24 cellular contexts compared by ENCODE assay signal in the genomic region with DNA sequence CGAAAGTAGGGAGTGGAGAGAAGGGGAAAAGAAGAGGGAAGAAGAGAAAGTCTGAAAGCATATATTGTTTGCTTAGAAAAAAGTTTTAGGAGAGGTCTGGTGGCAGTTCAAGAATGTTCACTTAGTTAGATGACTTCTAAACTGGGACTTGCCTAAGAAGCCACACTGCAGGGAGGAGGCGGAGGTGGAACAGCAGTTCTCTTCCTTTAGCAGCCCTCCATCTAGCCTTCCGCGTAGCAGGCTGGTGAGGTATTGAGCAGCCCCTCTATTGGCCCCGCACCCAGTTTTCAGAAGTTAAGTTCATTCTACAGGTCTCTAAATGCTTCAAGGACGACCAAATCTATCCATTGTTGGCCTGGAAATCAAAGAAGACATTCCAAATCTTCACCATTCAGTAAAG. TPM values are rescaled to one million over a fixed set of nuclear protein-coding genes. Genes with fewer than 3 reads are reported as not detected.
DNase-seq lines count a peak whose midpoint lies in the region; ATAC-seq and TF ChIP-seq lines count a peak whose summit lies in the region.
"Had no signal": no experiment of that assay in that cellular context is flagged by ENCODE, and none has a peak within 500 bp of the region (broad histone marks: within the 10 kb centered on the region; RNA-seq: fewer than 3 reads in every experiment).

No MANE protein-coding gene starts in this region.

- in situ Hi-C loops in GM23248 (cut with MboI) = no loop called here

- H3K4me2 ChIP-seq in GM23248 (ENCODE audit: unreplicated experiment) = no peak overlapping the region

- H3K27ac ChIP-seq in GM23248 (peak overlapping the region; percentile 93), rectal smooth muscle tissue (ENCODE audit: low read depth, low read length) (peak overlapping the region; percentile 6), thyroid gland (no peak overlapping the region)

- H3K4me3 ChIP-seq in GM23248 (no peak overlapping the region), rectal smooth muscle tissue (ENCODE audit: low read length) (no peak overlapping the region), thyroid gland (replicated peaks in 1 of 3) (no peak overlapping the region)
- H3K4me3 ChIP-seq: K562, lung, skin epidermis had no signal

- H3K36me3 ChIP-seq in GM23248 (ENCODE audit: low read depth) = no peaks in the 10 kb centered on the region
- no peaks in the 10 kb centered on the region for H3K36me3 ChIP-seq in rectal smooth muscle tissue (ENCODE audit: control insufficient read depth, insufficient read depth, low read length)
- H3K36me3 ChIP-seq in thyroid gland = no peaks in the 10 kb centered on the region
- H3K36me3 ChIP-seq: BE2C had no signal

- H3K9me3 Mint-ChIP-seq in T-helper 2 cell treated with Interferon-gamma antibody and Interleukin-4, amounts not matched to agents 5 μg/mL and 100 μg/mL, for 36 hours = no peaks in the 10 kb centered on the region
- H3K9me3 Mint-ChIP-seq in activated naive CD8-positive, alpha-beta T cell treated with anti-CD3 and anti-CD28 coated beads for 36 hours = no peaks in the 10 kb centered on the region

- no peaks in the 10 kb centered on the region for H3K27me3 Mint-ChIP-seq in T-helper 2 cell treated with Interferon-gamma antibody and Interleukin-4, amounts not matched to agents 5 μg/mL and 100 μg/mL, for 36 hours (ENCODE audit: low read depth)
- H3K27me3 Mint-ChIP-seq in activated naive CD8-positive, alpha-beta T cell treated with anti-CD3 and anti-CD28 coated beads for 36 hours = no peaks in the 10 kb centered on the region

- no peak for TF ChIP-seq POLR2A in thyroid gland (IDR thresholded peaks at IDR 0.05)

- peaks cover 70% of the 10 kb centered on the region for H3K36me3 Mint-ChIP-seq in T-helper 2 cell treated with Interferon-gamma antibody and Interleukin-4, amounts not matched to agents 5 μg/mL and 100 μg/mL, for 36 hours (ENCODE audit: low read depth)
- peaks cover 79% of the 10 kb centered on the region for H3K36me3 Mint-ChIP-seq in activated naive CD8-positive, alpha-beta T cell treated with anti-CD3 and anti-CD28 coated beads for 36 hours

- H2AFZ ChIP-seq in GM23248 = no peak overlapping the region

- H3K27me3 ChIP-seq in GM23248 (replicated peaks; ENCODE audit: insufficient read depth) = no peaks in the 10 kb centered on the region
- no peaks in the 10 kb centered on the region for H3K27me3 ChIP-seq in rectal smooth muscle tissue (ENCODE audit: control insufficient read depth, insufficient read depth, low read length)
- H3K27me3 ChIP-seq in thyroid gland = no peaks in the 10 kb centered on the region
- H3K27me3 ChIP-seq: BE2C had no signal

- no peaks in the 10 kb centered on the region for H3K9me2 ChIP-seq in GM23248 (ENCODE audit: insufficient read depth)

- no peak for TF ChIP-seq CTCF in thyroid gland (IDR thresholded peaks at IDR 0.05)

- WGBS in GM23248 (ENCODE audit: low coverage in 1 of 2, low lambda C conversion rate in 2 of 2, missing lambda C conversion rate in 2 of 2), 2 experiments = 89 to 90% methylated on average over 6 of the region's 6 CpGs
- WGBS in thyroid gland, 2 donors = 91 to 95% methylated on average over 6 of the region's 6 CpGs

- H4K20me1 ChIP-seq in GM23248 (ENCODE audit: insufficient read depth) = no peaks in the 10 kb centered on the region

- H3K4me1 ChIP-seq in GM23248 (ENCODE audit: insufficient read depth) = peaks cover 51% of the 10 kb centered on the region
- H3K4me1 ChIP-seq in rectal smooth muscle tissue (ENCODE audit: control insufficient read depth, insufficient read depth, low read length) = peaks cover 23% of the 10 kb centered on the region
- H3K4me1 ChIP-seq in thyroid gland = peaks cover 18 to 24% of the 10 kb centered on the region in 2 donors
- H3K4me1 ChIP-seq: BE2C had no signal

- H3K4me1 Mint-ChIP-seq in T-helper 2 cell treated with Interferon-gamma antibody and Interleukin-4, amounts not matched to agents 5 μg/mL and 100 μg/mL, for 36 hours (ENCODE audit: low read depth) = peaks cover 60% of the 10 kb centered on the region
- peaks cover 71% of the 10 kb centered on the region for H3K4me1 Mint-ChIP-seq in activated naive CD8-positive, alpha-beta T cell treated with anti-CD3 and anti-CD28 coated beads for 36 hours

- peaks cover 40% of the 10 kb centered on the region for H3F3A ChIP-seq in GM23248 (ENCODE audit: insufficient read depth)

- no peak for DNase-seq in T-helper 2 cell treated with Interferon-gamma antibody and Interleukin-4, amounts not matched to agents 5 μg/mL and 100 μg/mL, for 36 hours (ENCODE audit: low spot score)
- DNase-seq in T-helper 2 cell (no peak), GM23248 (no peak), SIG-M5 (lab: John Stamatoyannopoulos, UW) (no peak), thyroid gland (no peak)
- no peak for DNase-seq in activated naive CD8-positive, alpha-beta T cell treated with anti-CD3 and anti-CD28 coated beads for 36 hours
- DNase-seq: 8988T; BE2C; DMS 273 treated with DMSO at 0.1 percent for 48 hours; GF-D8; HCEC 1CT; islet precursor cell; NCI-H1092; NCI-H2081 treated with DMSO at 0.1 percent for 48 hours; NCI-H510A treated with DMSO at 0.1 percent for 48 hours; posterior cingulate gyrus; Right ventricle myocardium superior; stimulated activated CD4-positive, alpha-beta T cell treated with anti-CD3 and anti-CD28 coated beads, Interleukin-2, amount 100 ng/mL, for 48 hours had no signal

- H3K79me2 ChIP-seq in GM23248 (ENCODE audit: insufficient read depth) = peaks cover 70% of the 10 kb centered on the region

- H3K9me3 ChIP-seq in GM23248 (ENCODE audit: low read depth) (no peaks in the 10 kb centered on the region), thyroid gland (no peaks in the 10 kb centered on the region)
- H3K9me3 ChIP-seq: BE2C had no signal

- intact Hi-C loops in thyroid gland (cut with DNase I) = no loop called here

- H3K27ac Mint-ChIP-seq in T-helper 2 cell treated with Interferon-gamma antibody and Interleukin-4, amounts not matched to agents 5 μg/mL and 100 μg/mL, for 36 hours = peak overlapping the region; percentile 7
- peak overlapping the region; percentile 94 for H3K27ac Mint-ChIP-seq in activated naive CD8-positive, alpha-beta T cell treated with anti-CD3 and anti-CD28 coated beads for 36 hours

- no peak overlapping the region for H3K9ac ChIP-seq in GM23248
- no peak overlapping the region for H3K9ac ChIP-seq in rectal smooth muscle tissue (ENCODE audit: low read length)

- H3K4me3 Mint-ChIP-seq in T-helper 2 cell treated with Interferon-gamma antibody and Interleukin-4, amounts not matched to agents 5 μg/mL and 100 μg/mL, for 36 hours = peak overlapping the region; percentile 87
- peak overlapping the region; percentile 73 for H3K4me3 Mint-ChIP-seq in activated naive CD8-positive, alpha-beta T cell treated with anti-CD3 and anti-CD28 coated beads for 36 hours

- ATAC-seq in GM18909 (IDR thresholded peaks at IDR 0.05; ENCODE audit: poor library complexity, unreplicated experiment) = no peak
- ATAC-seq: activated CD4-positive, CD25-positive, alpha-beta regulatory T cell treated with anti-CD3 and anti-CD28 coated beads, Interleukin-2, amount 50 U/mL, for 24 hours; K562 had no signal

RNA-seq across cellular contexts. Expression of a gene that starts 31.9 kb away (rescaled TPM):
- total RNA-seq in GM23248 (2014; rRNA removed; shearing (Covaris generic)) = 20.1 and 21.4 TPM in 2 replicates
- 47.8 and 50.3 TPM in 2 replicates for polyA plus RNA-seq in GM23248 (2016; fragmentation: Nextera tagmentation; extraction: Ambion mirVana)
- 100 to 1,000 TPM; 384 to 391 TPM for total RNA-seq in activated naive CD8-positive, alpha-beta T cell treated with anti-CD3 and anti-CD28 coated beads for 36 hours
- total RNA-seq in thyroid gland = 10 to 100 TPM; 15.2 to 32.7 (median 21.3) TPM

Comparison
In these comparisons a context has a peak if more than half of its experiments do, and no peak if none do; other contexts are left out.
1. H3K27ac ChIP-seq: peak in GM23248 (single experiment) and rectal smooth muscle tissue (single experiment); none in thyroid gland (0 of 3).
2. RNA of a gene that starts 31.9 kb away (total RNA-seq): 384 to 391 TPM in activated naive CD8-positive, alpha-beta T cell treated with anti-CD3 and anti-CD28 coated beads for 36 hours; 15.2 to 32.7 TPM in thyroid gland and 20.1 to 21.4 TPM in GM23248; every median in the first group is over 10 times any median in the second.